ENCODE assay signal across 36 cellular contexts in genomic region chr9:100499460-100499859, GRCh38. TPM values are rescaled to one million over a fixed set of nuclear protein-coding genes. Genes with fewer than 3 reads are reported as not detected.
"Had no signal": no experiment of that assay in that cellular context is flagged by ENCODE, and none has a peak within 500 bp of the region (broad histone marks: within the 10 kb centered on the region; RNA-seq: fewer than 3 reads in every experiment).

No MANE protein-coding gene starts in this region.

- H3K36me3 Mint-ChIP-seq: activated naive CD8-positive, alpha-beta T cell treated with anti-CD3 and anti-CD28 coated beads for 36 hours had no signal

- H3K27me3 Mint-ChIP-seq: activated B cell treated with CpG ODN at 0.5 μM for 24 hours; activated naive CD8-positive, alpha-beta T cell treated with anti-CD3 and anti-CD28 coated beads for 36 hours; activated T-helper 17 cell treated with anti-CD3 and anti-CD28 coated beads, Interleukin-2, amount 50 U/mL, for 72 hours had no signal

- H3K36me3 ChIP-seq: brain microvascular endothelial cell, colonic mucosa, Peyer's patch had no signal

- H3K4me1 ChIP-seq: colonic mucosa, Peyer's patch had no signal

- H3K27ac Mint-ChIP-seq: activated B cell treated with CpG ODN at 0.5 μM for 24 hours; activated CD8-positive, alpha-beta T cell treated with anti-CD3 and anti-CD28 coated beads for 36 hours; activated naive CD8-positive, alpha-beta T cell treated with anti-CD3 and anti-CD28 coated beads for 36 hours; activated T-cell treated with anti-CD3 and anti-CD28 coated beads, Interleukin-2, amount 50 U/mL, for 72 hours; activated T-helper 17 cell treated with anti-CD3 and anti-CD28 coated beads, Interleukin-2, amount 50 U/mL, for 72 hours had no signal

- H3K9me3 ChIP-seq: colonic mucosa, Peyer's patch had no signal

- DNase-seq: activated B cell treated with CpG ODN at 0.5 μM for 24 hours; activated CD4-positive, alpha-beta T cell treated with anti-CD3 and anti-CD28 coated beads for 1 hour; activated CD4-positive, alpha-beta T cell treated with anti-CD3 and anti-CD28 coated beads for 48 hours; activated CD4-positive, alpha-beta T cell treated with anti-CD3 and anti-CD28 coated beads, Interleukin-2, amount 50 U/mL, for 4 hours; activated CD8-positive, alpha-beta T cell treated with anti-CD3 and anti-CD28 coated beads for 36 hours; activated effector memory CD4-positive, alpha-beta T cell treated with anti-CD3 and anti-CD28 coated beads, Interleukin-2, amount 50 U/mL, for 16 hours; activated naive CD4-positive, alpha-beta T cell; activated naive CD4-positive, alpha-beta T cell treated with anti-CD3 and anti-CD28 coated beads, Interleukin-2, amount 50 U/mL, for 16 hours; activated naive CD8-positive, alpha-beta T cell treated with anti-CD3 and anti-CD28 coated beads for 36 hours; activated T-cell treated with anti-CD3 and anti-CD28 coated beads, Interleukin-2, amount 50 U/mL, for 1 hour; activated T-cell treated with anti-CD3 and anti-CD28 coated beads, Interleukin-2, amount 50 U/mL, for 72 hours; amniotic stem cell; aorta; brain microvascular endothelial cell; central memory CD4-positive, alpha-beta T cell; colonic mucosa; NCI-H1105; NCI-H1417 treated with DMSO at 0.1 percent for 48 hours; NCI-H187 treated with DMSO at 0.1 percent for 48 hours; NCI-H2081; NCI-H2171 treated with DMSO at 0.1 percent for 48 hours; NCI-H226; NCI-H446 treated with DMSO at 0.1 percent for 48 hours; NCI-H524 treated with DMSO at 0.1 percent for 48 hours; NK-92 treated with Interleukin-12 subunit alpha and Interleukin-12 subunit beta, amount 100 ng/mL, for 24 hours; PC-3; Peyer's patch; RPMI8226; SHP77 treated with DMSO at 0.1 percent for 48 hours; SW 1271; T-helper 1 cell; T-helper 2 cell; T-helper 9 cell had no signal

- H3K9me3 Mint-ChIP-seq: activated B cell treated with CpG ODN at 0.5 μM for 24 hours; activated CD8-positive, alpha-beta T cell treated with anti-CD3 and anti-CD28 coated beads for 36 hours; activated naive CD8-positive, alpha-beta T cell treated with anti-CD3 and anti-CD28 coated beads for 36 hours; activated T-cell treated with anti-CD3 and anti-CD28 coated beads, Interleukin-2, amount 50 U/mL, for 72 hours; activated T-helper 17 cell treated with anti-CD3 and anti-CD28 coated beads, Interleukin-2, amount 50 U/mL, for 72 hours had no signal

- H3K27ac ChIP-seq: brain microvascular endothelial cell, colonic mucosa, Peyer's patch, VCaP had no signal

- H3K4me3 Mint-ChIP-seq: activated B cell treated with CpG ODN at 0.5 μM for 24 hours; activated CD8-positive, alpha-beta T cell treated with anti-CD3 and anti-CD28 coated beads for 36 hours; activated naive CD8-positive, alpha-beta T cell treated with anti-CD3 and anti-CD28 coated beads for 36 hours; activated T-cell treated with anti-CD3 and anti-CD28 coated beads, Interleukin-2, amount 50 U/mL, for 72 hours; activated T-helper 17 cell treated with anti-CD3 and anti-CD28 coated beads, Interleukin-2, amount 50 U/mL, for 72 hours had no signal

- H3K4me1 Mint-ChIP-seq: activated naive CD8-positive, alpha-beta T cell treated with anti-CD3 and anti-CD28 coated beads for 36 hours; activated T-helper 17 cell treated with anti-CD3 and anti-CD28 coated beads, Interleukin-2, amount 50 U/mL, for 72 hours had no signal

- ATAC-seq: activated CD8-positive, alpha-beta T cell treated with anti-CD3 and anti-CD28 coated beads for 36 hours; activated T-cell treated with anti-CD3 and anti-CD28 coated beads, Interleukin-2, amount 50 U/mL, for 72 hours; activated T-helper 17 cell treated with anti-CD3 and anti-CD28 coated beads, Interleukin-2, amount 50 U/mL, for 72 hours; PC-3; SK-N-SH treated with all-trans-retinoic acid at 6 μM for 48 hours had no signal

- H3K27me3 ChIP-seq: brain microvascular endothelial cell, colonic mucosa, Peyer's patch had no signal

- H3K4me3 ChIP-seq: colonic mucosa, Peyer's patch had no signal

RNA-seq across cellular contexts. Expression of gene TMEFF1, which starts 26.5 kb away (rescaled TPM):
- total RNA-seq: activated B cell treated with CpG ODN at 0.5 μM for 24 hours, PC-3 had no signal
- polyA plus RNA-seq: aorta had no signal
